Comparison of ENCODE assay signal across 14 cellular contexts in the genomic region with DNA sequence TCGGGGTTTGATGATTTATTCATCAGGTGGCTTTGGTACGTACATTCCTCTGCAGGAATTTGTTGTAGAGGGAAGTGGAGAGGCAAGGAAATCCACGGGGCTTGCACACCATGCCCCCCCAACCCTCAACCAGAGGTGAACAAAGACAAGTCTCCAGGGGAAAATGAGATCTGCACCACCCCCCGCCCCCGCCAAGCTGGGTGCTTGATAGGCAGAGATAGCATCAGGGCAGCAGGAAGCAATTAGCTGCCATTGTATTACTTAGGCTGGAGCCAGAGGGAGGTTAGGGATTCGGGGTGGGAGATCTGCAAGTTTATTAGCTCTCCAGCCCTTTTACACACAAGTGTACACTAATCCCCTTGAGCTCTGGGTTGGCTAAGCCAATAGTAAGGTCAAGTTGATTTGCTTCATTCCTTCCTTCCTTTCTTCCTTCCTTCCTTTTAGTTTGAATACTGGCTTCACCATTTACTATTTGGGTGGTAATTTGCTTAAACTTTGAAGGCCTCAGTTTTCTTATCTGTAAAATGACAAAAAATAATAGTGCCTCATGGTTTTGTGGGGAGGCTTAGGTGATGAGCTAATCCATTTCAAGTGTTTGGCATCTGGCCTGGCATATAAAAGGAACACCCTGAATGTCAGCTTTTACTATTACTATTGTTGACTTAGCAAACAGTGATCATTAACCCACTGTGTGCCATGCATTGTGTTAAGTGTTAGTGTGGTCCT. TPM values are rescaled to one million over a fixed set of nuclear protein-coding genes. Genes with fewer than 3 reads are reported as not detected.
DNase-seq lines count a peak whose midpoint lies in the region; ATAC-seq and TF ChIP-seq lines count a peak whose summit lies in the region.
"Had no signal": no experiment of that assay in that cellular context is flagged by ENCODE, and none has a peak within 500 bp of the region (broad histone marks: within the 10 kb centered on the region; RNA-seq: fewer than 3 reads in every experiment).

No MANE protein-coding gene starts in this region.

- no CpG with 5 or more reads among the region's 6 CpGs for whole genome bisulfite sequencing in trophoblast cell (ENCODE audit: extremely low coverage, insufficient coverage, insufficient read length)

- no peak overlapping the region for H2AFZ ChIP-seq in trophoblast cell (ENCODE audit: insufficient read depth, low read length, poor library complexity)

- H3K4ac ChIP-seq in trophoblast cell (ENCODE audit: low read depth, low read length), result no peak overlapping the region

- H4K91ac ChIP-seq in trophoblast cell (ENCODE audit: low read depth, low read length), result no peak overlapping the region

- H3K4me2 ChIP-seq in trophoblast cell (ENCODE audit: low read length), result peak overlapping the region; percentile 19

- H3K79me1 ChIP-seq in trophoblast cell (ENCODE audit: low read length), result peaks cover 6% of the 10 kb centered on the region

- DNase-seq in NCI-H1105 treated with DMSO at 0.1 percent for 48 hours (lab: John Stamatoyannopoulos, UW), result peak; percentile 19
- no peak for DNase-seq in NCI-H1105 (lab: John Stamatoyannopoulos, UW)
- DNase-seq in NCI-H345 treated with DMSO at 0.1 percent for 48 hours (lab: John Stamatoyannopoulos, UW; ENCODE audit: unreplicated experiment), result peak; percentile 65
- peak; percentile 53 for DNase-seq in colonic mucosa
- no peak for DNase-seq in trophoblast cell
- DNase-seq in H4 (ENCODE audit: low spot score), result no peak
- no peak for DNase-seq in cortex of kidney (lab: John Stamatoyannopoulos, UW)
- DNase-seq: activated CD4-positive, alpha-beta T cell treated with anti-CD3 and anti-CD28 coated beads for 48 hours; activated naive CD4-positive, alpha-beta T cell treated with anti-CD3 and anti-CD28 coated beads, Interleukin-2, amount 50 U/mL, for 16 hours; GF-D8; naive B cell; NCI-H1436 treated with DMSO at 0.1 percent for 48 hours had no signal

- no peaks in the 10 kb centered on the region for H3K4me1 ChIP-seq in colonic mucosa
- H3K4me1 ChIP-seq in trophoblast cell (ENCODE audit: control insufficient read depth in 1 of 2, insufficient read depth in 2 of 2, low read length in 2 of 2), result peaks cover 20 to 25% of the 10 kb centered on the region in 2 experiments

- H3K9me3 ChIP-seq in colonic mucosa (no peaks in the 10 kb centered on the region), trophoblast cell (ENCODE audit: insufficient read depth, low read depth, low read length) (no peaks in the 10 kb centered on the region)

- H3K27ac ChIP-seq in colonic mucosa (no peak overlapping the region), trophoblast cell (ENCODE audit: low read depth, low read length) (no peak overlapping the region)
- H3K27ac ChIP-seq: 22Rv1 had no signal

- no peak overlapping the region for H3K18ac ChIP-seq in trophoblast cell (ENCODE audit: low read length)

- no peaks in the 10 kb centered on the region for H3K79me2 ChIP-seq in trophoblast cell (ENCODE audit: control insufficient read depth, insufficient read depth, low read length, poor library complexity)

- no peaks in the 10 kb centered on the region for H3K36me3 ChIP-seq in colonic mucosa
- no peaks in the 10 kb centered on the region for H3K36me3 ChIP-seq in trophoblast cell (ENCODE audit: control insufficient read depth in 1 of 2, insufficient read depth in 2 of 2, low read length in 2 of 2)

- no peak overlapping the region for H3K9ac ChIP-seq in colonic mucosa (ENCODE audit: low read depth in 2 of 2, low read length in 2 of 2)
- H3K9ac ChIP-seq in trophoblast cell (ENCODE audit: low read length), result no peak overlapping the region

- no peak overlapping the region for H3K4me3 ChIP-seq in colonic mucosa
- H3K4me3 ChIP-seq in trophoblast cell (ENCODE audit: low read depth, low read length), result no peak overlapping the region

- H3K27me3 ChIP-seq in colonic mucosa (no peaks in the 10 kb centered on the region), trophoblast cell (ENCODE audit: insufficient read depth, low read length) (no peaks in the 10 kb centered on the region)

- H2BK12ac ChIP-seq in trophoblast cell (ENCODE audit: low read length), result no peak overlapping the region

- H2AK5ac ChIP-seq in trophoblast cell (ENCODE audit: low read length), result no peak overlapping the region

- no peak overlapping the region for H2BK120ac ChIP-seq in trophoblast cell (ENCODE audit: insufficient read depth, low read length, poor library complexity)

- H3K14ac ChIP-seq in trophoblast cell (ENCODE audit: low read length), result no peak overlapping the region

- intact Hi-C loops in colonic mucosa (cut with DNase I), result no loop called here

- no peak overlapping the region for H3K23ac ChIP-seq in trophoblast cell (ENCODE audit: low read length)

- no peak overlapping the region for H2BK5ac ChIP-seq in trophoblast cell (ENCODE audit: low read depth, low read length, poor library complexity)

- no peak overlapping the region for H4K8ac ChIP-seq in trophoblast cell (ENCODE audit: low read depth, low read length)

- TF ChIP-seq CTCF in colonic mucosa (IDR thresholded peaks at IDR 0.05), result no peak

- H4K12ac ChIP-seq in trophoblast cell (ENCODE audit: low read depth, low read length), result no peak overlapping the region

- ATAC-seq in HG03342 (IDR thresholded peaks at IDR 0.05; ENCODE audit: unreplicated experiment), result no peak

RNA-seq across cellular contexts. Expression of a gene that starts 34.1 kb away (rescaled TPM):
- 10 to 100 TPM in 1 of 2 donors, 1 to 10 TPM in 1; 8.4 to 21.5 TPM for total RNA-seq in colonic mucosa
- polyA plus RNA-seq in trophoblast cell (2013), result 39.3 and 41.0 TPM in 2 replicates
- total RNA-seq in H4 (2014; rRNA removed; shearing (Covaris generic)), result 3.9 and 6.4 TPM in 2 replicates

Comparison
In these comparisons a context has a peak if more than half of its experiments do, and no peak if none do; other contexts are left out.
1. DNase-seq: peak in NCI-H1105 treated with DMSO at 0.1 percent for 48 hours (single experiment), NCI-H345 treated with DMSO at 0.1 percent for 48 hours (single experiment) and colonic mucosa (single experiment); none in NCI-H1105 (single experiment), trophoblast cell (0 of 2), H4 (single experiment) and cortex of kidney (single experiment).